8 cellular contexts compared by ENCODE assay signal in genomic region chr1:112722601-112723510, GRCh38. TPM values are rescaled to one million over a fixed set of nuclear protein-coding genes. Genes with fewer than 3 reads are reported as not detected.
A peak's percentile ranks its signal among the peaks of the same experiment; 100 is the strongest.
DNase-seq lines count a peak whose midpoint lies in the region; ATAC-seq and TF ChIP-seq lines count a peak whose summit lies in the region.

No MANE protein-coding gene starts in this region.

- dilution Hi-C loops in mammary epithelial cell (cut with HindIII; ENCODE audit: low sequenced_read_pairs): no loop called here

- H3K9me3 ChIP-seq in mammary epithelial cell (replicated peaks; ENCODE audit: insufficient read depth, low read length) (no peaks in the 10 kb centered on the region), mucosa of descending colon (no peaks in the 10 kb centered on the region)

- H3K4me2 ChIP-seq in mammary epithelial cell (ENCODE audit: insufficient read depth, low read depth, low read length): peak overlapping the region; percentile 15

- ATAC-seq in mucosa of descending colon (peak; percentile 52), esophagus mucosa (no peak)

- no peaks in the 10 kb centered on the region for H4K20me1 ChIP-seq in mammary epithelial cell (ENCODE audit: insufficient read depth, low read length)

- CTCF ChIA-PET in mammary epithelial cell (lab: Charles Lee; ENCODE audit: low non-redundant PET): interaction anchor here (0.6 kb wide), 1 partner anchor 86 kb away, joined by 4 read pairs; no protein-coding TSS in a partner anchor

- H3K27ac ChIP-seq in mammary epithelial cell (ENCODE audit: insufficient read depth, low read depth, low read length): no peak overlapping the region

- 41% methylated on average over 11 of the region's 35 CpGs for WGBS in mammary epithelial cell (ENCODE audit: low coverage, missing lambda C conversion rate)

- no TSS peak for BruUV-seq in mammary epithelial cell (replicated peaks; lab: Mats Ljungman, UMichigan)

- no peak overlapping the region for H3K9ac ChIP-seq in mammary epithelial cell (ENCODE audit: insufficient read depth, low read length)

- TF ChIP-seq CTCF in mammary epithelial cell (conservative IDR thresholded peaks at IDR 0.05 in 1 of 2, IDR thresholded peaks at IDR 0.05 in 1 of 2; ENCODE audit: extremely low read depth in 1 of 2, insufficient read depth in 1 of 2, low read depth in 1 of 2, low read length in 2 of 2): no peak
- TF ChIP-seq CTCF in mucosa of descending colon (IDR thresholded peaks at IDR 0.05): no peak

- intact Hi-C loops in mammary epithelial cell (cut with micrococcal nuclease): no loop called here
- intact Hi-C loops in mucosa of descending colon (cut with DNase I, micrococcal nuclease): loop anchor here in 1 of 2 donors (5.0 kb wide), 1 partner anchor 79 kb away; no protein-coding TSS in a partner anchor

- DNase-seq in COLO668 (lab: John Stamatoyannopoulos, UW; ENCODE audit: unreplicated experiment) (peak; percentile 30), MV-4-11 (lab: John Stamatoyannopoulos, UW) (peak; percentile 48), mammary epithelial cell (no peak), mucosa of descending colon (no peak), NCI-H2029 (lab: John Stamatoyannopoulos, UW) (no peak), NCI-H446 treated with DMSO at 0.1 percent for 48 hours (lab: John Stamatoyannopoulos, UW) (no peak)
- no peak for DNase-seq in effector CD4-positive, alpha-beta T cell

- peak overlapping the region; percentile 86 for H2AFZ ChIP-seq in mammary epithelial cell (ENCODE audit: low read depth, low read length)

- H3K4me3 ChIP-seq in mammary epithelial cell (replicated peaks in 1 of 3; ENCODE audit: insufficient read depth in 1 of 3, low read depth in 2 of 3, low read length in 3 of 3) (no peak overlapping the region), mucosa of descending colon (no peak overlapping the region)

- peaks cover 24% of the 10 kb centered on the region for H3K4me1 ChIP-seq in mammary epithelial cell (ENCODE audit: insufficient read depth, low read length)
- H3K4me1 ChIP-seq in mucosa of descending colon (ENCODE audit: low read depth): no peaks in the 10 kb centered on the region

- H3K79me2 ChIP-seq in mammary epithelial cell (ENCODE audit: insufficient read depth, low read length): no peaks in the 10 kb centered on the region

- in situ Hi-C loops in mammary epithelial cell (cut with MboI; ENCODE audit: low sequenced_read_pairs in 2 of 2): loop anchor here in 1 of 2 donors (10.0 kb wide), 1 partner anchor 352 kb away; the partner anchor contains the start of gene LRIG2

- H3K27me3 ChIP-seq in mammary epithelial cell (ENCODE audit: insufficient read depth, low read length): no peaks in the 10 kb centered on the region

- H3K36me3 ChIP-seq in mammary epithelial cell (ENCODE audit: insufficient read depth, low read length) (no peaks in the 10 kb centered on the region), mucosa of descending colon (ENCODE audit: low read depth) (no peaks in the 10 kb centered on the region)

RNA-seq across cellular contexts. Expression of gene PPM1J, which starts 7.7 kb away (rescaled TPM):
- total RNA-seq in mammary epithelial cell (1 to 10 TPM; 6.2 to 9.4 TPM), mucosa of descending colon (1 to 10 TPM in 2 of 3 donors, under 1 TPM in 1; 0.92 to 1.7 (median 1.1) TPM), esophagus mucosa (2.1 TPM)
- 6.2 TPM for polyA plus RNA-seq in mammary epithelial cell
- polyA minus RNA-seq in mammary epithelial cell: 5.6 TPM

RNA-seq across cellular contexts. Expression of gene RHOC, which starts 15.9 kb away (rescaled TPM):
- total RNA-seq in mammary epithelial cell: 100 to 1,000 TPM; 383 to 495 TPM
- polyA plus RNA-seq in mammary epithelial cell: 1,160 TPM
- 644 TPM for polyA minus RNA-seq in mammary epithelial cell
- 100 to 1,000 TPM; 306 to 617 (median 485) TPM for total RNA-seq in mucosa of descending colon
- total RNA-seq in esophagus mucosa: 69.5 TPM

RNA-seq across cellular contexts. Expression of gene MOV10, which starts 48.4 kb away (rescaled TPM):
- total RNA-seq in mammary epithelial cell (10 to 100 TPM; 52.2 to 76.0 TPM), mucosa of descending colon (10 to 100 TPM; 66.4 to 85.2 (median 77.6) TPM), esophagus mucosa (50.2 TPM)
- polyA plus RNA-seq in mammary epithelial cell: 65.2 TPM
- 81.0 TPM for polyA minus RNA-seq in mammary epithelial cell

Comparison
In these comparisons a context has a peak if more than half of its experiments do, and no peak if none do; other contexts are left out.
1. DNase-seq: peak in COLO668 (single experiment) and MV-4-11 (single experiment); none in mammary epithelial cell (single experiment), mucosa of descending colon (0 of 3), NCI-H2029 (single experiment), effector CD4-positive, alpha-beta T cell (single experiment) and NCI-H446 treated with DMSO at 0.1 percent for 48 hours (single experiment).